ENCODE assay signal across 11 cellular contexts in genomic region chr1:12342261-12343003, GRCh38.
DNase-seq lines count a peak whose midpoint lies in the region; ATAC-seq and TF ChIP-seq lines count a peak whose summit lies in the region.
"Had no signal": no experiment of that assay in that cellular context is flagged by ENCODE, and none has a peak within 500 bp of the region (broad histone marks: within the 10 kb centered on the region; RNA-seq: fewer than 3 reads in every experiment).

No MANE protein-coding gene starts in this region.

- ATAC-seq in HG03378 (IDR thresholded peaks at IDR 0.05; ENCODE audit: unreplicated experiment) (no peak), HG03097 (IDR thresholded peaks at IDR 0.05; ENCODE audit: low FRiP score, unreplicated experiment) (no peak)

- H3K36me3 ChIP-seq in suprapubic skin, result peaks cover 60% of the 10 kb centered on the region

- TF ChIP-seq POLR2A in suprapubic skin (IDR thresholded peaks at IDR 0.05), result no peak

- peak; percentile 11 for TF ChIP-seq EP300 in suprapubic skin (IDR thresholded peaks at IDR 0.05)

- no peak overlapping the region for H3K27ac ChIP-seq in suprapubic skin
- H3K27ac ChIP-seq: SK-N-MC had no signal

- TF ChIP-seq CTCF in suprapubic skin (IDR thresholded peaks at IDR 0.05), result no peak

- no peak overlapping the region for H3K4me3 ChIP-seq in suprapubic skin
- H3K4me3 ChIP-seq: SK-N-MC had no signal

- DNase-seq in NCI-H345 treated with DMSO at 0.1 percent for 48 hours (lab: John Stamatoyannopoulos, UW; ENCODE audit: unreplicated experiment), result peak; percentile 44
- peak; percentile 37 for DNase-seq in cerebellum (ENCODE audit: low spot score)
- DNase-seq in medulla oblongata (ENCODE audit: extremely low spot score), result peak; percentile 66
- no peak for DNase-seq in suprapubic skin (ENCODE audit: low spot score in 2 of 2)
- no peak for DNase-seq in activated CD8-positive, alpha-beta memory T cell treated with anti-CD3 and anti-CD28 coated beads, Interleukin-2, amount 50 U/mL, for 4 hours
- DNase-seq: activated CD4-positive, CD25-positive, alpha-beta regulatory T cell; activated T-cell treated with anti-CD3 and anti-CD28 coated beads, Interleukin-2, amount 50 U/mL, for 1 hour; NCI-H1694 treated with DMSO at 0.1 percent for 48 hours had no signal

- H3K27me3 ChIP-seq in suprapubic skin, result no peaks in the 10 kb centered on the region

- no peaks in the 10 kb centered on the region for H3K9me3 ChIP-seq in suprapubic skin

- peaks cover 31% of the 10 kb centered on the region for H3K4me1 ChIP-seq in suprapubic skin

- 69% methylated on average over 10 of the region's 10 CpGs for WGBS in suprapubic skin

Comparison
In these comparisons a context has a peak if more than half of its experiments do, and no peak if none do; other contexts are left out.
1. DNase-seq: peak in NCI-H345 treated with DMSO at 0.1 percent for 48 hours (single experiment), cerebellum (single experiment) and medulla oblongata (single experiment); none in suprapubic skin (0 of 2) and activated CD8-positive, alpha-beta memory T cell treated with anti-CD3 and anti-CD28 coated beads, Interleukin-2, amount 50 U/mL, for 4 hours (single experiment).